ENCODE assay signal across 1 cellular context in the genomic region with DNA sequence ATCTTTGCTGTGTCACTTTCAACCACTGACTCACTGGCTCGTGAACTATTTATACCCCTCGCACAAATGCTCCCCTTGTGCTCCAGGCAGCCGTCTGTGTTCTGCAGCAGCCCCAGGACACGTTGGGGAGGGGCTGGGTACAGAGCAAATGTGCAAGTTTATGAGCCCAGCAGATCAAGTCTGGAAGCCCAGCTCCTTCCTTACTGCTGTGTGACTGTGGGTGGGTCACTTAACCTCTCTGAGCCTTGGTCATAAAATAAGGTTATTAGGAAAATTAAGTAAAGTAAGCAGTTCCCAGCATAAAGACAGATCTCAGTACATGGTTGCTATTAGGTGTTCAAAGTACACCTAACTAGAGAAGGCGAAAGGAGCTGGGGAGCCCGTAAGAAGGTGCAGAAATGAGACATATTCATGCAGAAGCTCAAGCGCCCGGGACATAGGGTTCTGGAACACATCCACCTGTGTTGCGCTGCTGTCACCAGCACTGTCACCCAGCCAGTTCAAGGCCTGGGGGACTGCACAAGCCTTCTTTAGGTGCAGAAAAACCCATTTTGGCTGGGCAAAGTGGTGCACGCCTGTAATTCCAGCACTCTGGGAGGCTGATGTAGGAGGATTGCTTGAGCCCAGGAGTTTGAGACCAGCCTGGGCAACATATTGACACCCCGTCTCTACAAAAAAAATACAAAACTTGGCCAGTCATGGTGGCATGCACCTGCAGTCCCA.
TF ChIP-seq lines count a peak whose summit lies in the region.

No MANE protein-coding gene starts in this region.

TF ChIP-seq in HEK293, 187 proteins besides CTCF, POLR2A, EP300 and RAD21:
- TF ChIP-seq ZNF433 (tag by site-specific recombination; IDR thresholded peaks at IDR 0.05; ENCODE audit: low read depth) (no peak), ZNF510 (tag by site-specific recombination; IDR thresholded peaks at IDR 0.05; ENCODE audit: insufficient replicate concordance) (no peak), ZNF768 (tag by site-specific recombination; IDR thresholded peaks at IDR 0.05) (peak; percentile 93; the same call in 1 of the 2 replicates), ZNF777 (tag by site-specific recombination; IDR thresholded peaks at IDR 0.05; ENCODE audit: borderline replicate concordance) (no peak)
TF ChIP-seq in HEK293: peak in this region for 1.
